Comparison of ENCODE assay signal across 8 cellular contexts in genomic region chr7:73667344-73668102, GRCh38. TPM values are rescaled to one million over a fixed set of nuclear protein-coding genes. Genes with fewer than 3 reads are reported as not detected.
DNase-seq lines count a peak whose midpoint lies in the region; ATAC-seq and TF ChIP-seq lines count a peak whose summit lies in the region.

TSS of gene VPS37D (plus strand) at chr7:73667831. CDS start at chr7:73667959, 128 bp downstream.

- CTCF ChIA-PET in HEK293T (lab: Yijun Ruan, JAX), result interaction anchor here (0.6 to 3.1 kb wide), 8 partner anchors 14 to 583 kb away, joined by 3 to 16 read pairs (median 3); no protein-coding TSS in a partner anchor

- H3K36me3 Mint-ChIP-seq in progenitor cell of endocrine pancreas (ENCODE audit: insufficient read depth), result peaks cover 7% of the 10 kb centered on the region

- intact Hi-C loops in left ventricle myocardium inferior (cut with micrococcal nuclease) (no loop called here), upper lobe of right lung (cut with DNase I) (no loop called here)

- H3K4me3 ChIP-seq in GM06990 (replicated peaks; ENCODE audit: low read depth, low read length) (peak within 1 kb of the TSS; percentile 55), adipocyte (ENCODE audit: low read length) (peak within 1 kb of the TSS; percentile 83), left ventricle myocardium inferior (peak within 1 kb of the TSS; percentile 73), upper lobe of right lung (peak within 1 kb of the TSS; percentile 53)

- peaks cover 5% of the 10 kb centered on the region for H3K9me3 Mint-ChIP-seq in progenitor cell of endocrine pancreas (ENCODE audit: low read depth)

- H3K27ac ChIP-seq in left ventricle myocardium inferior (replicated peaks), result no peak within 1 kb of the TSS
- H3K27ac ChIP-seq in upper lobe of right lung, result no peak within 1 kb of the TSS

- DNase-seq in GM06990 (ENCODE audit: extremely low read depth, insufficient read length), result peak; percentile 90
- peak; percentile 89 for DNase-seq in HEK293T (ENCODE audit: extremely low spot score)
- DNase-seq in NAMALWA (ENCODE audit: low spot score), result peak; percentile 94
- DNase-seq in SW480 (ENCODE audit: low spot score), result peak; percentile 92
- DNase-seq in adipocyte (ENCODE audit: low read depth), result peak; percentile 98
- peak; percentile 90 for DNase-seq in left ventricle myocardium inferior
- peak; percentile 96 for DNase-seq in progenitor cell of endocrine pancreas (ENCODE audit: low spot score, unreplicated experiment)
- peak; percentile 95 for DNase-seq in upper lobe of right lung

- POLR2A ChIA-PET in HEK293T (lab: Yijun Ruan, JAX), result no interaction called here

- ATAC-seq in upper lobe of right lung, result peak; percentile 99

- peak; percentile 48 for TF ChIP-seq CTCF in GM06990 (IDR thresholded peaks at IDR 0.05; ENCODE audit: insufficient read depth, low read length, poor library complexity, severe bottlenecking)
- peak; percentile 85 for TF ChIP-seq CTCF in left ventricle myocardium inferior (IDR thresholded peaks at IDR 0.05; ENCODE audit: borderline replicate concordance)
- TF ChIP-seq CTCF in progenitor cell of endocrine pancreas (IDR thresholded peaks at IDR 0.05; ENCODE audit: unreplicated experiment), result peak; percentile 86
- TF ChIP-seq CTCF in upper lobe of right lung (IDR thresholded peaks at IDR 0.05), result peak; percentile 62

- peaks cover 7% of the 10 kb centered on the region for H3K4me1 Mint-ChIP-seq in progenitor cell of endocrine pancreas (ENCODE audit: low read depth)

- H3K36me3 ChIP-seq in GM06990 (ENCODE audit: control insufficient read depth, insufficient read depth, low read length), result no peaks in the 10 kb centered on the region
- no peaks in the 10 kb centered on the region for H3K36me3 ChIP-seq in adipocyte (ENCODE audit: control insufficient read depth, insufficient read depth, low read length, severe bottlenecking)
- H3K36me3 ChIP-seq in left ventricle myocardium inferior, result no peaks in the 10 kb centered on the region
- no peaks in the 10 kb centered on the region for H3K36me3 ChIP-seq in upper lobe of right lung

- H3K4me3 Mint-ChIP-seq in progenitor cell of endocrine pancreas (ENCODE audit: low read depth), result peak within 1 kb of the TSS; percentile 91

- peaks cover 14% of the 10 kb centered on the region for H3K27me3 Mint-ChIP-seq in progenitor cell of endocrine pancreas

- peak within 1 kb of the TSS; percentile 96 for H3K27ac Mint-ChIP-seq in progenitor cell of endocrine pancreas

- H3K27me3 ChIP-seq in GM06990 (replicated peaks; ENCODE audit: control insufficient read depth, insufficient read depth, low read length) (no peaks in the 10 kb centered on the region), adipocyte (replicated peaks; ENCODE audit: control insufficient read depth, insufficient read depth, low read length) (peaks cover 8% of the 10 kb centered on the region), left ventricle myocardium inferior (ENCODE audit: low read depth) (peaks cover 6% of the 10 kb centered on the region), upper lobe of right lung (no peaks in the 10 kb centered on the region)

- H3K4me1 ChIP-seq in adipocyte (ENCODE audit: control insufficient read depth, insufficient read depth, low read length) (peaks cover 5% of the 10 kb centered on the region), left ventricle myocardium inferior (peaks cover 17% of the 10 kb centered on the region), upper lobe of right lung (peaks cover 8% of the 10 kb centered on the region)

- H3K9me3 ChIP-seq in adipocyte (ENCODE audit: control insufficient read depth, low read length) (peaks cover 9% of the 10 kb centered on the region), left ventricle myocardium inferior (replicated peaks) (peaks cover 11% of the 10 kb centered on the region), upper lobe of right lung (no peaks in the 10 kb centered on the region)

- peak within 1 kb of the TSS; percentile 84 for H3K9ac ChIP-seq in adipocyte (ENCODE audit: low read length)

TF ChIP-seq in HEK293T, 16 proteins besides CTCF, POLR2A, EP300 and RAD21:
- no peak for TF ChIP-seq CTBP1 (IDR thresholded peaks at IDR 0.05; ENCODE audit: borderline replicate concordance)
- no peak for TF ChIP-seq SP1 (IDR thresholded peaks at IDR 0.05)
- peak; percentile 57 for TF ChIP-seq FOXM1 (IDR thresholded peaks at IDR 0.05; ENCODE audit: borderline replicate concordance)
- TF ChIP-seq HDGF (IDR thresholded peaks at IDR 0.05; ENCODE audit: borderline replicate concordance), result no peak

RNA-seq across cellular contexts. Expression of gene VPS37D, which starts in this region (rescaled TPM):
- total RNA-seq in left ventricle myocardium inferior (3.1 TPM), progenitor cell of endocrine pancreas (15.0 and 15.6 TPM in 2 replicates), upper lobe of right lung (1.4 TPM)
